1 cellular context compared by ENCODE assay signal in the genomic region with DNA sequence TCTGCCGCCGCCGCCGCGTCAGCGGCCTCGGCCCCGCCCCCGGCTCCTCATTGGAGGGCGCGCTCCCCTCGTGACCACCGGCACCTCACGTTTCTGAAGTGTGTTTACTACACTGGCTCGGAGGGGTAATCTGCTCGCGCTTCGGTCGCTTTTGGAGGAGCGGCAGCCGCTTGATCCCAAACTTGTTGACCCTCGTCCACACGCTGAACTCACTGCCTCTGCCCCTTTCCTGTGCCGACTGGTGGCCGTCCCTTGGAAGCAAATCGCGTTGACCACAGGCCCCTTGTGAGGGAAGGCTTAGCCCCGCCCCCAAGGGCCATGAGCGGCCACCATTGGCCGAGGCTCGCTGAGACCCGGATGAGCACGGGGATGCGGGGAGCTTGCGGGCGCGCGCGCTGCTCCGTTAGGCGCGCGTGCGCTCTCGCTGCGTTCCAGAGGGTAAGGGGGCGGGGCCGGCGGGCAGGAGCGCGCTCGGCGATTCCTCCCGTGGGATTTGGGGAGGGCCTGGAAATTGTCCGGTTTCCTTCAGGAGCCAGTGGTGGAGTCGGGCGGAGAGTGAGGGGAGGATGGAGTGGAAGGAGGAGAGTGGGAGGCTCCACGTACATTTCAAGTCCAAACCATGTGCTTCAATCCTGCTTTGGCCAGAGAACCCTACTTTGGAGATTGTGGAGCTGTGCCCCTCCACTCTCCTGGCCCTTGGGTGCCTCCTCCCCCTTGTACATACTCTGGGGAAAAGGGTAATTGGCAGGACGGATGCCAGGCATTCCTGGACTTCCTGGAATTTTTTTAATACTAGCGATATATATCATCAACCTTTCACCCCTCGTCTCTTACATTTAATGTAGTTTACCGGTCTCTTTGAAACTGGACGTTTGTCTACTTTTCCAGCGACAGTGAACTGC.
TF ChIP-seq lines count a peak whose summit lies in the region.

A gene (minus strand): TSS at position 3 of the 902 bp plus-strand sequence. CDS start 588 bp downstream, outside the sequence.

TF ChIP-seq in HepG2, 621 proteins besides CTCF, POLR2A, EP300 and RAD21 (continued from another document and continues in another):
- TF ChIP-seq, protein P1, sequence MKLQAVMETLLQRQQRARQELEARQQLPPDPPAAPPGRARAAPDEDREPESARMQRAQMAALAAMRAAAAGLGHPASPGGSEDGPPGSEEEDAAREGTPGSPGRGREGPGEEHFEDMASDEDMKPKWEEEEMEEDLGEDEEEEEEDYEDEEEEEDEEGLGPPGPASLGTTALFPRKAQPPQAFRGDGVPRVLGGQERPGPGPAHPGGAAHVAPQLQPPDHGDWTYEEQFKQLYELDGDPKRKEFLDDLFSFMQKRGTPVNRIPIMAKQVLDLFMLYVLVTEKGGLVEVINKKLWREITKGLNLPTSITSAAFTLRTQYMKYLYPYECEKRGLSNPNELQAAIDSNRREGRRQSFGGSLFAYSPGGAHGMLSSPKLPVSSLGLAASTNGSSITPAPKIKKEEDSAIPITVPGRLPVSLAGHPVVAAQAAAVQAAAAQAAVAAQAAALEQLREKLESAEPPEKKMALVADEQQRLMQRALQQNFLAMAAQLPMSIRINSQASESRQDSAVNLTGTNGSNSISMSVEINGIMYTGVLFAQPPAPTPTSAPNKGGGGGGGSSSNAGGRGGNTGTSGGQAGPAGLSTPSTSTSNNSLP (IDR thresholded peaks at IDR 0.05; ENCODE audit: low read depth, low read length): peak; percentile 36; the same call in 1 of the 2 replicates
- TF ChIP-seq ZNF776 (CRISPR knock-in tag; IDR thresholded peaks at IDR 0.05) (0 out of 2 replicates have a peak, but pooled peaks have one; percentile 55), REPIN1 (CRISPR knock-in tag; IDR thresholded peaks at IDR 0.05; ENCODE audit: borderline replicate concordance, low read depth) (peak; percentile 88), KDM5B (CRISPR knock-in tag; IDR thresholded peaks at IDR 0.05; ENCODE audit: borderline replicate concordance) (peak; percentile 68), JUN (CRISPR knock-in tag; IDR thresholded peaks at IDR 0.05) (0 out of 2 replicates have a peak, but pooled peaks have one; percentile 2), GATA4 (IDR thresholded peaks at IDR 0.05; ENCODE audit: borderline replicate concordance, low read depth) (no peak; the same call in 1 of the 2 replicates), ZSCAN22 (CRISPR knock-in tag; IDR thresholded peaks at IDR 0.05) (0 out of 2 replicates have a peak, but pooled peaks have one; percentile 62), ZNF382 (CRISPR knock-in tag; IDR thresholded peaks at IDR 0.05; ENCODE audit: borderline replicate concordance) (no peak), KMT2B (CRISPR knock-in tag; IDR thresholded peaks at IDR 0.05) (peak; percentile 73; the same call in 1 of the 2 replicates), PHF21A (CRISPR knock-in tag; IDR thresholded peaks at IDR 0.05) (peak; percentile 46; the same call in 1 of the 2 replicates), ZNF24 (IDR thresholded peaks at IDR 0.05) (no peak), ZNF264 (CRISPR knock-in tag; IDR thresholded peaks at IDR 0.05) (no peak), ZNF589 (CRISPR knock-in tag; conservative IDR thresholded peaks at IDR 0.05) (no peak), HDAC1 (CRISPR knock-in tag; IDR thresholded peaks at IDR 0.05) (peak; percentile 80), ZNF782 (CRISPR knock-in tag; IDR thresholded peaks at IDR 0.05; ENCODE audit: borderline replicate concordance) (peak; percentile 79; the same call in 1 of the 2 replicates)
- TF ChIP-seq, protein P2, sequence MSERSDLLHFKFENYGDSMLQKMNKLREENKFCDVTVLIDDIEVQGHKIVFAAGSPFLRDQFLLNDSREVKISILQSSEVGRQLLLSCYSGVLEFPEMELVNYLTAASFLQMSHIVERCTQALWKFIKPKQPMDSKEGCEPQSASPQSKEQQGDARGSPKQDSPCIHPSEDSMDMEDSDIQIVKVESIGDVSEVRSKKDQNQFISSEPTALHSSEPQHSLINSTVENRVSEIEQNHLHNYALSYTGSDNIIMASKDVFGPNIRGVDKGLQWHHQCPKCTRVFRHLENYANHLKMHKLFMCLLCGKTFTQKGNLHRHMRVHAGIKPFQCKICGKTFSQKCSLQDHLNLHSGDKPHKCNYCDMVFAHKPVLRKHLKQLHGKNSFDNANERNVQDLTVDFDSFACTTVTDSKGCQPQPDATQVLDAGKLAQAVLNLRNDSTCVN (CRISPR knock-in tag; IDR thresholded peaks at IDR 0.05; ENCODE audit: borderline replicate concordance): no peak
- TF ChIP-seq, protein P3, sequence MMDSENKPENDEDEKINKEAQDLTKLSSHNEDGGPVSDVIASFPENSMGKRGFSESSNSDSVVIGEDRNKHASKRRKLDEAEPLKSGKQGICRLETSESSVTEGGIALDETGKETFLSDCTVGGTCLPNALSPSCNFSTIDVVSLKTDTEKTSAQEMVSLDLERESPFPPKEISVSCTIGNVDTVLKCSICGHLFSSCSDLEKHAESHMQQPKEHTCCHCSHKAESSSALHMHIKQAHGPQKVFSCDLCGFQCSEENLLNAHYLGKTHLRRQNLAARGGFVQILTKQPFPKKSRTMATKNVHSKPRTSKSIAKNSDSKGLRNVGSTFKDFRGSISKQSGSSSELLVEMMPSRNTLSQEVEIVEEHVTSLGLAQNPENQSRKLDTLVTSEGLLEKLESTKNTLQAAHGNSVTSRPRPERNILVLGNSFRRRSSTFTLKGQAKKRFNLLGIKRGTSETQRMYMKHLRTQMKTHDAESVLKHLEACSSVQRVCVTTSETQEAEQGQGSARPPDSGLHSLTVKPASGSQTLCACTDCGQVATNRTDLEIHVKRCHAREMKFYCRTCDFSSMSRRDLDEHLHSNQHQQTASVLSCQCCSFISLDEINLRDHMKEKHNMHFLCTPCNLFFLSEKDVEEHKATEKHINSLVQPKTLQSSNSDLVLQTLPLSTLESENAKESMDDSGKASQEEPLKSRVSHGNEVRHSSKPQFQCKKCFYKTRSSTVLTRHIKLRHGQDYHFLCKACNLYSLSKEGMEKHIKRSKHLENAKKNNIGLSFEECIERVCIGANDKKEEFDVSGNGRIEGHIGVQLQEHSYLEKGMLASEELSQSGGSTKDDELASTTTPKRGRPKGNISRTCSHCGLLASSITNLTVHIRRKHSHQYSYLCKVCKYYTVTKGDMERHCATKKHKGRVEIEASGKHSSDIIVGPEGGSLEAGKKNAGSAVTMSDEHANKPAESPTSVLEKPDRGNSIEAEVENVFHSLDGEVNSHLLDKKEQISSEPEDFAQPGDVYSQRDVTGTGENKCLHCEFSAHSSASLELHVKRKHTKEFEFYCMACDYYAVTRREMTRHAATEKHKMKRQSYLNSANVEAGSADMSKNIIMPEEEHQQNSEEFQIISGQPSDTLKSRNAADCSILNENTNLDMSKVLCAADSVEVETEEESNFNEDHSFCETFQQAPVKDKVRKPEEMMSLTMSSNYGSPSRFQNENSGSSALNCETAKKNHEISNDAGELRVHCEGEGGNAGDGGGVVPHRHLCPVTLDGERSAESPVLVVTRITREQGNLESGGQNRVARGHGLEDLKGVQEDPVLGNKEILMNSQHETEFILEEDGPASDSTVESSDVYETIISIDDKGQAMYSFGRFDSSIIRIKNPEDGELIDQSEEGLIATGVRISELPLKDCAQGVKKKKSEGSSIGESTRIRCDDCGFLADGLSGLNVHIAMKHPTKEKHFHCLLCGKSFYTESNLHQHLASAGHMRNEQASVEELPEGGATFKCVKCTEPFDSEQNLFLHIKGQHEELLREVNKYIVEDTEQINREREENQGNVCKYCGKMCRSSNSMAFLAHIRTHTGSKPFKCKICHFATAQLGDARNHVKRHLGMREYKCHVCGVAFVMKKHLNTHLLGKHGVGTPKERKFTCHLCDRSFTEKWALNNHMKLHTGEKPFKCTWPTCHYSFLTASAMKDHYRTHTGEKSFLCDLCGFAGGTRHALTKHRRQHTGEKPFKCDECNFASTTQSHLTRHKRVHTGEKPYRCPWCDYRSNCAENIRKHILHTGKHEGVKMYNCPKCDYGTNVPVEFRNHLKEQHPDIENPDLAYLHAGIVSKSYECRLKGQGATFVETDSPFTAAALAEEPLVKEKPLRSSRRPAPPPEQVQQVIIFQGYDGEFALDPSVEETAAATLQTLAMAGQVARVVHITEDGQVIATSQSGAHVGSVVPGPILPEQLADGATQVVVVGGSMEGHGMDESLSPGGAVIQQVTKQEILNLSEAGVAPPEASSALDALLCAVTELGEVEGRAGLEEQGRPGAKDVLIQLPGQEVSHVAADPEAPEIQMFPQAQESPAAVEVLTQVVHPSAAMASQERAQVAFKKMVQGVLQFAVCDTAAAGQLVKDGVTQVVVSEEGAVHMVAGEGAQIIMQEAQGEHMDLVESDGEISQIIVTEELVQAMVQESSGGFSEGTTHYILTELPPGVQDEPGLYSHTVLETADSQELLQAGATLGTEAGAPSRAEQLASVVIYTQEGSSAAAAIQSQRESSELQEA (CRISPR knock-in tag; IDR thresholded peaks at IDR 0.05; ENCODE audit: not compliant biosample characterization): peak; percentile 4
- TF ChIP-seq, protein P4, sequence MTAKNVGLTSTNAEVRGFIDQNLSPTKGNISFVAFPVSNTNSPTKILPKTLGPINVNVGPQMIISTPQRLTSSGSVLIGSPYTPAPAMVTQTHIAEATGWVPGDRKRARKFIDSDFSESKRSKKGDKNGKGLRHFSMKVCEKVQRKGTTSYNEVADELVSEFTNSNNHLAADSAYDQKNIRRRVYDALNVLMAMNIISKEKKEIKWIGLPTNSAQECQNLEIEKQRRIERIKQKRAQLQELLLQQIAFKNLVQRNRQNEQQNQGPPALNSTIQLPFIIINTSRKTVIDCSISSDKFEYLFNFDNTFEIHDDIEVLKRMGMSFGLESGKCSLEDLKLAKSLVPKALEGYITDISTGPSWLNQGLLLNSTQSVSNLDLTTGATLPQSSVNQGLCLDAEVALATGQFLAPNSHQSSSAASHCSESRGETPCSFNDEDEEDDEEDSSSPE (CRISPR knock-in tag; IDR thresholded peaks at IDR 0.05): peak; percentile 74
- TF ChIP-seq, protein P5, sequence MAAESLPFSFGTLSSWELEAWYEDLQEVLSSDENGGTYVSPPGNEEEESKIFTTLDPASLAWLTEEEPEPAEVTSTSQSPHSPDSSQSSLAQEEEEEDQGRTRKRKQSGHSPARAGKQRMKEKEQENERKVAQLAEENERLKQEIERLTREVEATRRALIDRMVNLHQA (CRISPR knock-in tag; IDR thresholded peaks at IDR 0.05): no peak
- TF ChIP-seq, protein P6, sequence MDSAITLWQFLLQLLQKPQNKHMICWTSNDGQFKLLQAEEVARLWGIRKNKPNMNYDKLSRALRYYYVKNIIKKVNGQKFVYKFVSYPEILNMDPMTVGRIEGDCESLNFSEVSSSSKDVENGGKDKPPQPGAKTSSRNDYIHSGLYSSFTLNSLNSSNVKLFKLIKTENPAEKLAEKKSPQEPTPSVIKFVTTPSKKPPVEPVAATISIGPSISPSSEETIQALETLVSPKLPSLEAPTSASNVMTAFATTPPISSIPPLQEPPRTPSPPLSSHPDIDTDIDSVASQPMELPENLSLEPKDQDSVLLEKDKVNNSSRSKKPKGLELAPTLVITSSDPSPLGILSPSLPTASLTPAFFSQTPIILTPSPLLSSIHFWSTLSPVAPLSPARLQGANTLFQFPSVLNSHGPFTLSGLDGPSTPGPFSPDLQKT (CRISPR knock-in tag; IDR thresholded peaks at IDR 0.05; ENCODE audit: borderline replicate concordance): no peak
- TF ChIP-seq, protein P7, sequence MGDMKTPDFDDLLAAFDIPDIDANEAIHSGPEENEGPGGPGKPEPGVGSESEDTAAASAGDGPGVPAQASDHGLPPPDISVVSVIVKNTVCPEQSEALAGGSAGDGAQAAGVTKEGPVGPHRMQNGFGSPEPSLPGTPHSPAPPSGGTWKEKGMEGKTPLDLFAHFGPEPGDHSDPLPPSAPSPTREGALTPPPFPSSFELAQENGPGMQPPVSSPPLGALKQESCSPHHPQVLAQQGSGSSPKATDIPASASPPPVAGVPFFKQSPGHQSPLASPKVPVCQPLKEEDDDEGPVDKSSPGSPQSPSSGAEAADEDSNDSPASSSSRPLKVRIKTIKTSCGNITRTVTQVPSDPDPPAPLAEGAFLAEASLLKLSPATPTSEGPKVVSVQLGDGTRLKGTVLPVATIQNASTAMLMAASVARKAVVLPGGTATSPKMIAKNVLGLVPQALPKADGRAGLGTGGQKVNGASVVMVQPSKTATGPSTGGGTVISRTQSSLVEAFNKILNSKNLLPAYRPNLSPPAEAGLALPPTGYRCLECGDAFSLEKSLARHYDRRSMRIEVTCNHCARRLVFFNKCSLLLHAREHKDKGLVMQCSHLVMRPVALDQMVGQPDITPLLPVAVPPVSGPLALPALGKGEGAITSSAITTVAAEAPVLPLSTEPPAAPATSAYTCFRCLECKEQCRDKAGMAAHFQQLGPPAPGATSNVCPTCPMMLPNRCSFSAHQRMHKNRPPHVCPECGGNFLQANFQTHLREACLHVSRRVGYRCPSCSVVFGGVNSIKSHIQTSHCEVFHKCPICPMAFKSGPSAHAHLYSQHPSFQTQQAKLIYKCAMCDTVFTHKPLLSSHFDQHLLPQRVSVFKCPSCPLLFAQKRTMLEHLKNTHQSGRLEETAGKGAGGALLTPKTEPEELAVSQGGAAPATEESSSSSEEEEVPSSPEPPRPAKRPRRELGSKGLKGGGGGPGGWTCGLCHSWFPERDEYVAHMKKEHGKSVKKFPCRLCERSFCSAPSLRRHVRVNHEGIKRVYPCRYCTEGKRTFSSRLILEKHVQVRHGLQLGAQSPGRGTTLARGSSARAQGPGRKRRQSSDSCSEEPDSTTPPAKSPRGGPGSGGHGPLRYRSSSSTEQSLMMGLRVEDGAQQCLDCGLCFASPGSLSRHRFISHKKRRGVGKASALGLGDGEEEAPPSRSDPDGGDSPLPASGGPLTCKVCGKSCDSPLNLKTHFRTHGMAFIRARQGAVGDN (CRISPR knock-in tag; IDR thresholded peaks at IDR 0.05): peak; percentile 91
- TF ChIP-seq, protein P8, sequence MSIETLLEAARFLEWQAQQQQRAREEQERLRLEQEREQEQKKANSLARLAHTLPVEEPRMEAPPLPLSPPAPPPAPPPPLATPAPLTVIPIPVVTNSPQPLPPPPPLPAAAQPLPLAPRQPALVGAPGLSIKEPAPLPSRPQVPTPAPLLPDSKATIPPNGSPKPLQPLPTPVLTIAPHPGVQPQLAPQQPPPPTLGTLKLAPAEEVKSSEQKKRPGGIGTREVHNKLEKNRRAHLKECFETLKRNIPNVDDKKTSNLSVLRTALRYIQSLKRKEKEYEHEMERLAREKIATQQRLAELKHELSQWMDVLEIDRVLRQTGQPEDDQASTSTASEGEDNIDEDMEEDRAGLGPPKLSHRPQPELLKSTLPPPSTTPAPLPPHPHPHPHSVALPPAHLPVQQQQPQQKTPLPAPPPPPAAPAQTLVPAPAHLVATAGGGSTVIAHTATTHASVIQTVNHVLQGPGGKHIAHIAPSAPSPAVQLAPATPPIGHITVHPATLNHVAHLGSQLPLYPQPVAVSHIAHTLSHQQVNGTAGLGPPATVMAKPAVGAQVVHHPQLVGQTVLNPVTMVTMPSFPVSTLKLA (IDR thresholded peaks at IDR 0.05): peak; percentile 79
- TF ChIP-seq, protein P9, sequence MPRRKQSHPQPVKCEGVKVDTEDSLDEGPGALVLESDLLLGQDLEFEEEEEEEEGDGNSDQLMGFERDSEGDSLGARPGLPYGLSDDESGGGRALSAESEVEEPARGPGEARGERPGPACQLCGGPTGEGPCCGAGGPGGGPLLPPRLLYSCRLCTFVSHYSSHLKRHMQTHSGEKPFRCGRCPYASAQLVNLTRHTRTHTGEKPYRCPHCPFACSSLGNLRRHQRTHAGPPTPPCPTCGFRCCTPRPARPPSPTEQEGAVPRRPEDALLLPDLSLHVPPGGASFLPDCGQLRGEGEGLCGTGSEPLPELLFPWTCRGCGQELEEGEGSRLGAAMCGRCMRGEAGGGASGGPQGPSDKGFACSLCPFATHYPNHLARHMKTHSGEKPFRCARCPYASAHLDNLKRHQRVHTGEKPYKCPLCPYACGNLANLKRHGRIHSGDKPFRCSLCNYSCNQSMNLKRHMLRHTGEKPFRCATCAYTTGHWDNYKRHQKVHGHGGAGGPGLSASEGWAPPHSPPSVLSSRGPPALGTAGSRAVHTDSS (CRISPR knock-in tag; conservative IDR thresholded peaks at IDR 0.05): no peak
